In genomic region chr1:171128463-171128862, GRCh38 we compare ENCODE assay signal across 22 cellular contexts. TPM values are rescaled to one million over a fixed set of nuclear protein-coding genes. Genes with fewer than 3 reads are reported as not detected.
DNase-seq lines count a peak whose midpoint lies in the region; ATAC-seq, FAIRE-seq and TF ChIP-seq lines count a peak whose summit lies in the region.
"Had no signal": no experiment of that assay in that cellular context is flagged by ENCODE, and none has a peak within 500 bp of the region (broad histone marks: within the 10 kb centered on the region; RNA-seq: fewer than 3 reads in every experiment).

No MANE protein-coding gene starts in this region.

- no peaks in the 10 kb centered on the region for H3K27me3 ChIP-seq in AG04450 (ENCODE audit: control insufficient read depth, insufficient read depth, low read length)
- no peaks in the 10 kb centered on the region for H3K27me3 ChIP-seq in adipocyte (replicated peaks; ENCODE audit: control insufficient read depth, insufficient read depth, low read length)
- no peaks in the 10 kb centered on the region for H3K27me3 ChIP-seq in small intestine (ENCODE audit: control insufficient read depth in 2 of 2, insufficient read depth in 2 of 2, low read length in 2 of 2)
- H3K27me3 ChIP-seq: BLaER1 had no signal

- ATAC-seq in esophagus mucosa, result peak; percentile 78
- ATAC-seq: A549; CD8-positive, alpha-beta T cell; Panc1 had no signal

- no peak overlapping the region for H3K27ac Mint-ChIP-seq in immature natural killer cell
- H3K27ac Mint-ChIP-seq: CD8-positive, alpha-beta T cell; HFFc6 had no signal

- H3K4me3 Mint-ChIP-seq in immature natural killer cell, result no peak overlapping the region
- H3K4me3 Mint-ChIP-seq: CD8-positive, alpha-beta T cell; HFFc6 had no signal

- H3K9ac ChIP-seq in adipocyte (ENCODE audit: low read length), result no peak overlapping the region
- H3K9ac ChIP-seq: BLaER1, KMS-11 had no signal

- peaks cover 0 to 4% (median 0%) of the 10 kb centered on the region in 3 donors for H3K36me3 Mint-ChIP-seq in immature natural killer cell
- H3K36me3 Mint-ChIP-seq: CD8-positive, alpha-beta T cell had no signal

- H3K27ac ChIP-seq in AG04450 (ENCODE audit: low read depth, low read length) (peak overlapping the region; percentile 66), small intestine (ENCODE audit: low read depth in 1 of 2, low read length in 1 of 2) (no peak overlapping the region)
- H3K27ac ChIP-seq: A549, BLaER1, KMS-11 had no signal

- H3K36me3 ChIP-seq in adipocyte (ENCODE audit: control insufficient read depth, insufficient read depth, low read length, severe bottlenecking) (no peaks in the 10 kb centered on the region), small intestine (ENCODE audit: control insufficient read depth in 2 of 2, insufficient read depth in 2 of 2, low read length in 2 of 2) (no peaks in the 10 kb centered on the region)
- H3K36me3 ChIP-seq: BLaER1 had no signal

- POLR2A ChIA-PET in AG04450 (lab: Yijun Ruan, JAX), result no interaction called here

- H3K9me3 Mint-ChIP-seq in immature natural killer cell, result peaks cover 0 to 6% (median 3%) of the 10 kb centered on the region in 6 donors
- H3K9me3 Mint-ChIP-seq: HFFc6 had no signal

- TF ChIP-seq CTCF in AG04450 (IDR thresholded peaks at IDR 0.05; ENCODE audit: low read depth, low read length), result no peak

- H3K4me1 Mint-ChIP-seq in immature natural killer cell, result no peaks in the 10 kb centered on the region

- H3K4me3 ChIP-seq in AG04450 (ENCODE audit: low read depth, low read length), result no peak overlapping the region
- peak overlapping the region; percentile 4 for H3K4me3 ChIP-seq in adipocyte (ENCODE audit: low read length)
- H3K4me3 ChIP-seq in small intestine (ENCODE audit: low read depth in 1 of 2, low read length in 2 of 2), result no peak overlapping the region
- H3K4me3 ChIP-seq: A549, BLaER1 had no signal

- no peaks in the 10 kb centered on the region for H3K27me3 Mint-ChIP-seq in immature natural killer cell (ENCODE audit: low read depth in 3 of 3)

- DNase-seq in AG04450 (ENCODE audit: low read depth, low spot score), result no peak
- no peak for DNase-seq in adipocyte (ENCODE audit: low read depth)
- DNase-seq in small intestine, result peak; percentile 35
- DNase-seq in iPS-NIHi11 (ENCODE audit: low spot score), result no peak
- DNase-seq in stimulated activated CD4-positive, alpha-beta T cell treated with anti-CD3 and anti-CD28 coated beads, Interleukin-4, amount 100 ng/mL, for 24 hours, result no peak
- no peak for DNase-seq in 8988T
- DNase-seq in immature natural killer cell, result no peak
- DNase-seq: CD8-positive, alpha-beta T cell; DMS79; H7; HFFc6; NCI-H1092; NCI-H146; NCI-H2081 treated with DMSO at 0.1 percent for 48 hours; NCI-H446 treated with DMSO at 0.1 percent for 48 hours had no signal

- H3K9me3 ChIP-seq in AG04450 (ENCODE audit: control insufficient read depth, insufficient read depth, low read length), result peaks cover 7% of the 10 kb centered on the region; the same call in 1 of the 2 replicates
- H3K9me3 ChIP-seq in adipocyte (ENCODE audit: control insufficient read depth, low read length), result peaks cover 15% of the 10 kb centered on the region
- no peaks in the 10 kb centered on the region for H3K9me3 ChIP-seq in small intestine (ENCODE audit: control insufficient read depth, low read depth)
- H3K9me3 ChIP-seq: A549 had no signal

- CTCF ChIA-PET in AG04450 (lab: Charles Lee), result interaction anchor here (0.7 to 1.2 kb wide), 3 partner anchors 93 to 117 kb away, joined by 3 to 5 read pairs (median 3); no protein-coding TSS in a partner anchor

- H3K4me1 ChIP-seq in adipocyte (ENCODE audit: control insufficient read depth, insufficient read depth, low read length) (peaks cover 25% of the 10 kb centered on the region), small intestine (ENCODE audit: control insufficient read depth in 2 of 2, insufficient read depth in 1 of 2, low read depth in 1 of 2, low read length in 1 of 2) (no peaks in the 10 kb centered on the region)
- H3K4me1 ChIP-seq: A549, BLaER1 had no signal

- no peak for FAIRE-seq in small intestine (lab: Jason Lieb, UNC)
- FAIRE-seq: A549 had no signal

RNA-seq across cellular contexts. Expression of gene FMO3, which starts 37.8 kb away (rescaled TPM):
- 2.8 and 3.0 TPM in 2 replicates for polyA plus RNA-seq in AG04450 (2011; rRNA removed)
- 0.51 and 1.4 TPM in 2 replicates for polyA minus RNA-seq in AG04450 (2011; rRNA and poly(A)+ RNA removed)
- total RNA-seq in esophagus mucosa, result 1.4 TPM
- 1 to 10 TPM in 1 of 3 donors, under 1 TPM in 1, not detected in 1; 0.79 to 2.4 TPM for polyA plus RNA-seq in small intestine
- not detected for polyA plus RNA-seq in immature natural killer cell
- total RNA-seq: CD8-positive, alpha-beta T cell; H7; MCF 10A had no signal
- polyA plus RNA-seq: A549 had no signal

RNA-seq across cellular contexts. Expression of gene FMO2, which starts 56.6 kb away (rescaled TPM):
- polyA plus RNA-seq in AG04450 (2011; rRNA removed), result 2.0 and 2.6 TPM in 2 replicates
- polyA minus RNA-seq in AG04450 (2011; rRNA and poly(A)+ RNA removed), result 2.1 and 2.3 TPM in 2 replicates
- total RNA-seq in esophagus mucosa, result 113 TPM
- 1 to 10 TPM in 2 of 3 donors, under 1 TPM in 1; 0.22 to 1.6 (median 1.1) TPM for polyA plus RNA-seq in small intestine
- polyA plus RNA-seq in immature natural killer cell, result not detected
- total RNA-seq: CD8-positive, alpha-beta T cell; HFFc6; MCF 10A; SK-MEL-5 had no signal
- polyA plus RNA-seq: A549 had no signal
